ENCODE assay signal across 20 cellular contexts in genomic region chr12:16175893-16176292, GRCh38.
"Had no signal": no experiment of that assay in that cellular context is flagged by ENCODE, and none has a peak within 500 bp of the region (broad histone marks: within the 10 kb centered on the region; RNA-seq: fewer than 3 reads in every experiment).

No MANE protein-coding gene starts in this region.

- H3K4me1 ChIP-seq: heart right ventricle, neural progenitor cell, prostate gland, right lobe of liver, spleen, upper lobe of right lung had no signal

- DNase-seq: activated CD4-positive, alpha-beta T cell treated with anti-CD3 and anti-CD28 coated beads, Interleukin-2, amount 10 ng/mL, durations not matched to agents 24 days and 14 days; activated CD4-positive, CD25-positive, alpha-beta regulatory T cell; activated CD8-positive, alpha-beta T cell treated with anti-CD3 and anti-CD28 coated beads for 36 hours; activated naive CD4-positive, alpha-beta T cell treated with anti-CD3 and anti-CD28 coated beads, Interleukin-2, amount 10 ng/mL, durations not matched to agents 7 days and 5 days; activated naive CD8-positive, alpha-beta T cell treated with anti-CD3 and anti-CD28 coated beads, Interleukin-2, amount 50 U/mL, for 24 hours; activated T-cell treated with anti-CD3 and anti-CD28 coated beads, Interleukin-2, amount 50 U/mL, for 24 hours; dorsolateral prefrontal cortex; heart right ventricle; mesendoderm; naive thymus-derived CD4-positive, alpha-beta T cell; right lobe of liver; spleen; stimulated activated CD4-positive, alpha-beta T cell treated with anti-CD3 and anti-CD28 coated beads, Interleukin-4, amount 100 ng/mL, for 4 hours; T-helper 1 cell; T-helper 9 cell; upper lobe of right lung had no signal

- H3K9ac ChIP-seq: neural progenitor cell had no signal

- H3K27me3 ChIP-seq: dorsolateral prefrontal cortex, heart right ventricle, neural progenitor cell, right lobe of liver, spleen, upper lobe of right lung had no signal

- H3K9me3 ChIP-seq: prostate gland, right lobe of liver, upper lobe of right lung had no signal

- H3K4me3 ChIP-seq: dorsolateral prefrontal cortex, heart right ventricle, neural progenitor cell, prostate gland, right lobe of liver, spleen, upper lobe of right lung had no signal

- H3K27ac ChIP-seq: heart right ventricle, neural progenitor cell, prostate gland, right lobe of liver, spleen, upper lobe of right lung had no signal

- H3K36me3 ChIP-seq: heart right ventricle, neural progenitor cell, prostate gland, right lobe of liver, spleen, upper lobe of right lung had no signal

- H2AFZ ChIP-seq: neural progenitor cell had no signal

- ATAC-seq: activated CD8-positive, alpha-beta T cell treated with anti-CD3 and anti-CD28 coated beads for 36 hours; activated naive CD8-positive, alpha-beta T cell treated with anti-CD3 and anti-CD28 coated beads, Interleukin-2, amount 50 U/mL, for 24 hours; naive thymus-derived CD4-positive, alpha-beta T cell; right lobe of liver; SK-N-SH treated with all-trans-retinoic acid at 6 μM for 48 hours; stimulated activated memory B cell treated with anti-CD40 and anti-IgM and Interleukin-4, amounts not matched to agents 10 μg/mL and 1 μg/mL and 100 μg/mL, for 72 hours; upper lobe of right lung had no signal

- H3K4me2 ChIP-seq: neural progenitor cell had no signal
